ENCODE assay signal across 8 cellular contexts in the genomic region with DNA sequence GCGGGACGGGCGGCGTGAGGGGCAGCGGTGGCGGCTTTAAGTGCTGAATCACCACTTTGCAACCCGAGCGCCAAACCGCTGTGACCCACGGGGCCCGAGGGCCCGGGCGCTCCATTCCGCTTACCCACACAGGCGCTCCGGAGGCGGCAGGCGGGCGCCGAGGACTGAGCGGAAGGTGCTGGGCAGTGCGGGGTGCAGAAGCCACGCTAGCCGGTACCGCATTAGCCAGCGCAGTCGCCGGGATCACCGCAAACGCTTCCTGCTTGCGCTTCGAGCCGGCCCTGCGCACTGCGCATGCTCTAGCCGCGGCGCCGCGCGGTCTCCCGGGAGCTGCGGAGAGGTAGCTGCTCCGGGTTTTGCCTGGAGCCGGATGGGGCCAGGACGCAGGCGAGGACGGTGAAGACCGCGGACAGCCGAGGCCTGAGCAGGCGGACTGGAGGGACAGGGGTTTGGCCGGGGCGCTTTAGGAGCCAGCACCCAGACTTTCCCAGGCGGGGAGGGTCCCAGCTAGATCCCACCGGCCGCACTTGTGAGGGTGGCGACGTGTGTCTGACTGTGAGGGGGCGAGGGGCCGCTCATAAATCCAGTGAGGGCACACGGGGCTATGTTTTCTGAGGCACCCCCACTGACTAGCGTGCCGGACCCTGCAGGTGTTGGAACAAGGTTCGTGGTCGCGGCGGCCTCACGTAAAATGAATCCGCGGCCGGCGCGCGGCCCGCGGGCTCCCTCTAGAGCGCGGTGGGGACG. TPM values are rescaled to one million over a fixed set of nuclear protein-coding genes. Genes with fewer than 3 reads are reported as not detected.
DNase-seq lines count a peak whose midpoint lies in the region; ATAC-seq and TF ChIP-seq lines count a peak whose summit lies in the region.

IDE (minus strand) TSS at position 296 of the 747 bp plus-strand sequence; CDS start at position 222, 74 bp downstream.

- H3K9me3 ChIP-seq in left lung: no peaks in the 10 kb centered on the region

- H3K4me1 ChIP-seq in left lung: peaks cover 4 to 39% of the 10 kb centered on the region in 2 donors

- DNase-seq in AG20443 (ENCODE audit: low spot score) (peak; percentile 95), NCI-H446 treated with DMSO at 0.1 percent for 48 hours (lab: John Stamatoyannopoulos, UW) (peak; percentile 40), coronary artery (ENCODE audit: low spot score) (peak; percentile 91), left lung (peak; percentile 90 to 97)
- peak; percentile 96 for DNase-seq in activated CD4-positive, alpha-beta T cell treated with anti-CD3 and anti-CD28 coated beads, Interleukin-2, amount 10 ng/mL, durations not matched to agents 24 days and 14 days
- DNase-seq in stimulated activated CD4-positive, alpha-beta T cell treated with anti-CD3 and anti-CD28 coated beads, Interleukin-2, amount 100 ng/mL, for 48 hours: peak; percentile 76 to 83

- no peaks in the 10 kb centered on the region for H3K36me3 ChIP-seq in left lung

- intact Hi-C loops in activated CD4-positive, alpha-beta T cell treated with anti-CD3 and anti-CD28 coated beads, Interleukin-2, amount 10 ng/mL, durations not matched to agents 24 days and 14 days (cut with micrococcal nuclease): loop anchor here (1.0 to 5.0 kb wide), 3 partner anchors 17 to 282 kb away; partner anchors contain the start of genes CPEB3 and MARCHF5
- intact Hi-C loops in left lung (cut with DNase I): loop anchor here in 1 of 2 donors (5.0 kb wide), 1 partner anchor 57 kb away; no protein-coding TSS in a partner anchor

- no peaks in the 10 kb centered on the region for H3K9me3 Mint-ChIP-seq in activated CD4-positive, alpha-beta T cell treated with anti-CD3 and anti-CD28 coated beads, Interleukin-2, amount 10 ng/mL, durations not matched to agents 24 days and 14 days

- peak within 1 kb of the TSS; percentile 79 for H3K4me3 Mint-ChIP-seq in activated CD4-positive, alpha-beta T cell treated with anti-CD3 and anti-CD28 coated beads, Interleukin-2, amount 10 ng/mL, durations not matched to agents 24 days and 14 days

- peaks cover 22% of the 10 kb centered on the region for H3K36me3 Mint-ChIP-seq in activated CD4-positive, alpha-beta T cell treated with anti-CD3 and anti-CD28 coated beads, Interleukin-2, amount 10 ng/mL, durations not matched to agents 24 days and 14 days (ENCODE audit: low read depth)

- H3K27me3 Mint-ChIP-seq in activated CD4-positive, alpha-beta T cell treated with anti-CD3 and anti-CD28 coated beads, Interleukin-2, amount 10 ng/mL, durations not matched to agents 24 days and 14 days: no peaks in the 10 kb centered on the region

- H3K4me3 ChIP-seq in coronary artery (peak within 1 kb of the TSS; percentile 89), left lung (peak within 1 kb of the TSS; percentile 91 to 92)

- H3K27me3 ChIP-seq in left lung: no peaks in the 10 kb centered on the region

- H3K27ac ChIP-seq in coronary artery (peak within 1 kb of the TSS; percentile 84 to 98), left lung (peak within 1 kb of the TSS; percentile 95 to 96)

- H3K27ac Mint-ChIP-seq in activated CD4-positive, alpha-beta T cell treated with anti-CD3 and anti-CD28 coated beads, Interleukin-2, amount 10 ng/mL, durations not matched to agents 24 days and 14 days: peak within 1 kb of the TSS; percentile 92

- H3K4me1 Mint-ChIP-seq in activated CD4-positive, alpha-beta T cell treated with anti-CD3 and anti-CD28 coated beads, Interleukin-2, amount 10 ng/mL, durations not matched to agents 24 days and 14 days: peaks cover 29% of the 10 kb centered on the region

- TF ChIP-seq CTCF in coronary artery (IDR thresholded peaks at IDR 0.05) (no peak), left lung (IDR thresholded peaks at IDR 0.05) (peak in 1 of 2 donors; percentile 78)

- ATAC-seq in GM18870 (IDR thresholded peaks at IDR 0.05; ENCODE audit: unreplicated experiment): peak; percentile 49
- ATAC-seq in HG03135 (IDR thresholded peaks at IDR 0.05; ENCODE audit: unreplicated experiment): peak; percentile 68
- ATAC-seq in left lung: peak; percentile 94

RNA-seq across cellular contexts. Expression of gene IDE, which starts in this region (rescaled TPM):
- total RNA-seq in activated CD4-positive, alpha-beta T cell treated with anti-CD3 and anti-CD28 coated beads, Interleukin-2, amount 10 ng/mL, durations not matched to agents 24 days and 14 days: 47.9 and 50.2 TPM in 2 replicates
- total RNA-seq in left lung: 10 to 100 TPM; 41.2 to 50.2 TPM

Comparison
In these comparisons a context has a peak if more than half of its experiments do, and no peak if none do; other contexts are left out.
1. Peak in every context shown above with its lines: DNase-seq, ATAC-seq, H3K4me3 ChIP-seq and H3K27ac ChIP-seq.
2. DNase-seq: peak in every context shown above with its lines; median percentile 96 in activated CD4-positive, alpha-beta T cell treated with anti-CD3 and anti-CD28 coated beads, Interleukin-2, amount 10 ng/mL, durations not matched to agents 24 days and 14 days; 95 in AG20443; 94 in left lung; 91 in coronary artery; 80 in stimulated activated CD4-positive, alpha-beta T cell treated with anti-CD3 and anti-CD28 coated beads, Interleukin-2, amount 100 ng/mL, for 48 hours; 40 in NCI-H446 treated with DMSO at 0.1 percent for 48 hours.